8 cellular contexts compared by ENCODE assay signal in genomic region chr2:27771202-27771547, GRCh38. TPM values are rescaled to one million over a fixed set of nuclear protein-coding genes. Genes with fewer than 3 reads are reported as not detected.
DNase-seq lines count a peak whose midpoint lies in the region; ATAC-seq, FAIRE-seq and TF ChIP-seq lines count a peak whose summit lies in the region.

No MANE protein-coding gene starts in this region.

- H3K4me2 ChIP-seq in keratinocyte (ENCODE audit: control insufficient read depth, extremely low read depth, insufficient read depth, low read depth, low read length), result peak overlapping the region; percentile 98

- TF ChIP-seq POLR2A in testis (IDR thresholded peaks at IDR 0.05), result no peak
- no peak for TF ChIP-seq POLR2A in GM12892 (IDR thresholded peaks at IDR 0.05; ENCODE audit: low read depth, low read length)

- no peaks in the 10 kb centered on the region for H4K20me1 ChIP-seq in keratinocyte (ENCODE audit: control insufficient read depth, extremely low read depth, insufficient read depth, low read length)

- ATAC-seq in HG02588 (IDR thresholded peaks at IDR 0.05; ENCODE audit: unreplicated experiment), result peak; percentile 7
- ATAC-seq in activated CD8-positive, alpha-beta T cell treated with anti-CD3 and anti-CD28 coated beads for 36 hours, result peak; percentile 11

- H2AFZ ChIP-seq in keratinocyte (ENCODE audit: control insufficient read depth, low read length), result peak overlapping the region; percentile 96

- H3K9me3 Mint-ChIP-seq in activated CD8-positive, alpha-beta T cell treated with anti-CD3 and anti-CD28 coated beads for 36 hours, result no peaks in the 10 kb centered on the region

- H3K4me3 ChIP-seq in GM06990 (replicated peaks; ENCODE audit: low read depth, low read length) (peak overlapping the region; percentile 94), keratinocyte (ENCODE audit: control insufficient read depth in 2 of 3, extremely low read depth in 1 of 3, insufficient read depth in 2 of 3, low read depth in 1 of 3, low read length in 3 of 3) (peak overlapping the region; percentile 64 to 82 (median 72)), testis (peak overlapping the region; percentile 88 to 92)

- H3K27me3 ChIP-seq in GM06990 (replicated peaks; ENCODE audit: control insufficient read depth, insufficient read depth, low read length) (no peaks in the 10 kb centered on the region), keratinocyte (ENCODE audit: control insufficient read depth, extremely low read depth, insufficient read depth, low read length) (no peaks in the 10 kb centered on the region), testis (no peaks in the 10 kb centered on the region)

- peak overlapping the region; percentile 86 for H3K27ac ChIP-seq in keratinocyte (ENCODE audit: control insufficient read depth, insufficient read depth, low read length)
- peak overlapping the region; percentile 93 to 96 for H3K27ac ChIP-seq in testis

- no peak for FAIRE-seq in keratinocyte (lab: Jason Lieb, UNC)
- no peak for FAIRE-seq in GM12892 (lab: Jason Lieb, UNC)

- peaks cover 2% of the 10 kb centered on the region for H3K27me3 Mint-ChIP-seq in activated CD8-positive, alpha-beta T cell treated with anti-CD3 and anti-CD28 coated beads for 36 hours

- no peaks in the 10 kb centered on the region for H3K9me3 ChIP-seq in keratinocyte (ENCODE audit: control insufficient read depth, low read depth, low read length)
- H3K9me3 ChIP-seq in testis, result no peaks in the 10 kb centered on the region

- dilution Hi-C loops in keratinocyte (cut with MboI; ENCODE audit: extremely low pct_ligation_motif_present, low sequenced_read_pairs), result no loop called here

- peaks cover 40% of the 10 kb centered on the region for H3K79me2 ChIP-seq in keratinocyte (ENCODE audit: control insufficient read depth, insufficient read depth, low read length)

- H3K9me1 ChIP-seq in keratinocyte (ENCODE audit: control insufficient read depth, extremely low read depth, insufficient read depth, low read length), result peaks cover 2% of the 10 kb centered on the region

- peaks cover 32% of the 10 kb centered on the region for H3K4me1 Mint-ChIP-seq in activated CD8-positive, alpha-beta T cell treated with anti-CD3 and anti-CD28 coated beads for 36 hours (ENCODE audit: low read depth)

- 1 to 5% methylated on average over 13 of the region's 13 CpGs for WGBS in testis, 2 donors

- peak overlapping the region; percentile 88 for H3K9ac ChIP-seq in keratinocyte (ENCODE audit: control insufficient read depth, extremely low read depth, insufficient read depth, low read length)

- peaks cover 3% of the 10 kb centered on the region for H3K36me3 ChIP-seq in GM06990 (ENCODE audit: control insufficient read depth, insufficient read depth, low read length)
- H3K36me3 ChIP-seq in keratinocyte (ENCODE audit: control insufficient read depth in 2 of 2, extremely low read depth in 1 of 2, insufficient read depth in 2 of 2, low read length in 2 of 2), result peaks cover 0 to 18% of the 10 kb centered on the region in 2 experiments
- no peaks in the 10 kb centered on the region for H3K36me3 ChIP-seq in testis (ENCODE audit: low read depth, missing control alignments)

- TF ChIP-seq CTCF in GM06990 (IDR thresholded peaks at IDR 0.05; ENCODE audit: insufficient read depth, low read length, poor library complexity, severe bottlenecking), result no peak
- TF ChIP-seq CTCF in activated CD8-positive, alpha-beta T cell treated with anti-CD3 and anti-CD28 coated beads for 36 hours (IDR thresholded peaks at IDR 0.05), result no peak
- no peak for TF ChIP-seq CTCF in keratinocyte (optimal IDR thresholded peaks at IDR 0.05 in 1 of 3, IDR thresholded peaks at IDR 0.05 in 1 of 3, conservative IDR thresholded peaks at IDR 0.05 in 1 of 3; ENCODE audit: extremely low read depth in 1 of 3, insufficient read depth in 2 of 3, low read length in 3 of 3)
- no peak for TF ChIP-seq CTCF in testis (IDR thresholded peaks at IDR 0.05)

- DNase-seq in GM06990 (ENCODE audit: extremely low read depth, insufficient read length), result no peak
- no peak for DNase-seq in activated CD8-positive, alpha-beta T cell treated with anti-CD3 and anti-CD28 coated beads for 36 hours
- no peak for DNase-seq in keratinocyte (ENCODE audit: low read depth, low spot score)
- no peak for DNase-seq in testis
- no peak for DNase-seq in GM12892 (ENCODE audit: insufficient read length)
- no peak for DNase-seq in hippocampal formation (lab: John Stamatoyannopoulos, UW)
- no peak for DNase-seq in NCI-H1930 (lab: John Stamatoyannopoulos, UW)

- intact Hi-C loops in activated CD8-positive, alpha-beta T cell treated with anti-CD3 and anti-CD28 coated beads for 36 hours (cut with micrococcal nuclease), result loop anchor here (5.0 kb wide), 1 partner anchor 276 kb away; no protein-coding TSS in a partner anchor
- intact Hi-C loops in testis (cut with DNase I; ENCODE audit: low total_unique reads), result no loop called here

- POLR2A ChIA-PET in activated CD8-positive, alpha-beta T cell treated with anti-CD3 and anti-CD28 coated beads for 36 hours (lab: Charles Lee), result no interaction called here

- H3K36me3 Mint-ChIP-seq in activated CD8-positive, alpha-beta T cell treated with anti-CD3 and anti-CD28 coated beads for 36 hours (ENCODE audit: low read depth), result peaks cover 25% of the 10 kb centered on the region

- peak overlapping the region; percentile 98 for H3K27ac Mint-ChIP-seq in activated CD8-positive, alpha-beta T cell treated with anti-CD3 and anti-CD28 coated beads for 36 hours

- CTCF ChIA-PET in activated CD8-positive, alpha-beta T cell treated with anti-CD3 and anti-CD28 coated beads for 36 hours (lab: Charles Lee), result interaction anchor here (2.4 kb wide), 1 partner anchor 47 kb away, joined by 12 read pairs; no protein-coding TSS in a partner anchor

- H3K4me3 Mint-ChIP-seq in activated CD8-positive, alpha-beta T cell treated with anti-CD3 and anti-CD28 coated beads for 36 hours, result peak overlapping the region; percentile 95

- peaks cover 25% of the 10 kb centered on the region for H3K4me1 ChIP-seq in keratinocyte (ENCODE audit: control insufficient read depth, extremely low read depth, insufficient read depth, low read length)
- peaks cover 35% of the 10 kb centered on the region for H3K4me1 ChIP-seq in testis

RNA-seq across cellular contexts. Expression of gene MRPL33, which starts 0.3 kb away (rescaled TPM):
- total RNA-seq in activated CD8-positive, alpha-beta T cell treated with anti-CD3 and anti-CD28 coated beads for 36 hours, result 10 to 100 TPM; 54.6 to 59.2 TPM
- polyA plus RNA-seq in keratinocyte (51.9 to 110 TPM (median 94.4 TPM) in 3 replicates), testis (ENCODE audit: insufficient read depth, low read depth, low replicate concordance) (204 TPM)
- 184 TPM for polyA plus RNA-seq in keratinocyte (2011; ENCODE audit: low read depth)
- 99.0 and 109 TPM in 2 replicates for polyA plus RNA-seq in keratinocyte (2011; cell fraction: cytosol; rRNA removed)
- polyA plus RNA-seq in keratinocyte (2011; cell fraction: nucleus; rRNA removed), result 27.6 and 50.4 TPM in 2 replicates
- polyA plus RNA-seq in keratinocyte (2012; ENCODE audit: low replicate concordance), result 87.9 and 140 TPM in 2 replicates
- 0.82 to 7.8 TPM (median 2.7 TPM) in 3 replicates for polyA minus RNA-seq in keratinocyte
- polyA minus RNA-seq in keratinocyte (2011; cell fraction: cytosol; rRNA and poly(A)+ RNA removed), result 10.9 TPM
- polyA minus RNA-seq in keratinocyte (2011; cell fraction: nucleus; rRNA and poly(A)+ RNA removed), result 9.3 and 11.8 TPM in 2 replicates
- total RNA-seq in testis, result 100 to 1,000 TPM; 142 to 175 TPM
- 128 TPM for polyA plus RNA-seq in GM12892 (2012; ENCODE audit: missing spikeins)
